Comparison of ENCODE assay signal across 8 cellular contexts in genomic region chr2:14631676-14632075, GRCh38. TPM values are rescaled to one million over a fixed set of nuclear protein-coding genes. Genes with fewer than 3 reads are reported as not detected.
A peak's percentile ranks its signal among the peaks of the same experiment; 100 is the strongest.
DNase-seq lines count a peak whose midpoint lies in the region; TF ChIP-seq lines count a peak whose summit lies in the region.
"Had no signal": no experiment of that assay in that cellular context is flagged by ENCODE, and none has a peak within 500 bp of the region (broad histone marks: within the 10 kb centered on the region; RNA-seq: fewer than 3 reads in every experiment).

No MANE protein-coding gene starts in this region.

- peak overlapping the region; percentile 63 for H3K9ac ChIP-seq in mucosa of stomach (ENCODE audit: low read length)
- no peak overlapping the region for H3K9ac ChIP-seq in stomach smooth muscle (ENCODE audit: low read length in 2 of 2)

- H3K4me3 Mint-ChIP-seq in endothelial cell (ENCODE audit: unreplicated experiment), result peak overlapping the region; percentile 85
- no peak overlapping the region for H3K4me3 Mint-ChIP-seq in activated T-helper 1 cell treated with anti-CD3 and anti-CD28 coated beads, Interleukin-12 subunit alpha, Interleukin-12 subunit beta, Interleukin-2, Interleukin-4 antibody, amounts not matched to agents 30 ng/mL and 10 ng/mL and 1 ng/mL, durations not matched to agents 14 hours and 24 hours and 36 hours

- H3K27ac ChIP-seq in Peyer's patch (peak overlapping the region in 3 of 4 donors; percentile 67 to 93 (median 89)), stomach smooth muscle (ENCODE audit: low read length) (no peak overlapping the region)
- H3K27ac ChIP-seq: brain microvascular endothelial cell had no signal

- no peaks in the 10 kb centered on the region for H3K27me3 ChIP-seq in Peyer's patch
- H3K27me3 ChIP-seq in mucosa of stomach (ENCODE audit: control insufficient read depth, insufficient read depth, low read length), result peaks cover 10% of the 10 kb centered on the region
- peaks cover 4 to 7% of the 10 kb centered on the region in 2 donors for H3K27me3 ChIP-seq in stomach smooth muscle (ENCODE audit: control insufficient read depth in 1 of 2, insufficient read depth in 2 of 2, low read length in 2 of 2)

- TF ChIP-seq CTCF in Peyer's patch (IDR thresholded peaks at IDR 0.05), result no peak
- TF ChIP-seq CTCF in endothelial cell (IDR thresholded peaks at IDR 0.05; ENCODE audit: unreplicated experiment), result no peak

- no peaks in the 10 kb centered on the region for H3K4me1 ChIP-seq in Peyer's patch
- peaks cover 46% of the 10 kb centered on the region for H3K4me1 ChIP-seq in mucosa of stomach (ENCODE audit: control insufficient read depth, insufficient read depth, low read length)
- peaks cover 29% of the 10 kb centered on the region for H3K4me1 ChIP-seq in stomach smooth muscle (ENCODE audit: control insufficient read depth, insufficient read depth, low read length)

- H3K36me3 ChIP-seq in Peyer's patch (no peaks in the 10 kb centered on the region), mucosa of stomach (ENCODE audit: control insufficient read depth, insufficient read depth, low read length) (no peaks in the 10 kb centered on the region), stomach smooth muscle (ENCODE audit: control insufficient read depth in 2 of 2, insufficient read depth in 2 of 2, low read length in 2 of 2) (no peaks in the 10 kb centered on the region)
- H3K36me3 ChIP-seq: brain microvascular endothelial cell had no signal

- H3K36me3 Mint-ChIP-seq in endothelial cell (ENCODE audit: low read depth, unreplicated experiment), result no peaks in the 10 kb centered on the region
- no peaks in the 10 kb centered on the region for H3K36me3 Mint-ChIP-seq in activated T-helper 1 cell treated with anti-CD3 and anti-CD28 coated beads, Interleukin-12 subunit alpha, Interleukin-12 subunit beta, Interleukin-2, Interleukin-4 antibody, amounts not matched to agents 30 ng/mL and 10 ng/mL and 1 ng/mL, durations not matched to agents 14 hours and 24 hours and 36 hours (ENCODE audit: low read depth)

- H3K4me1 Mint-ChIP-seq in endothelial cell (ENCODE audit: unreplicated experiment), result peaks cover 35% of the 10 kb centered on the region
- H3K4me1 Mint-ChIP-seq in activated T-helper 1 cell treated with anti-CD3 and anti-CD28 coated beads, Interleukin-12 subunit alpha, Interleukin-12 subunit beta, Interleukin-2, Interleukin-4 antibody, amounts not matched to agents 30 ng/mL and 10 ng/mL and 1 ng/mL, durations not matched to agents 14 hours and 24 hours and 36 hours (ENCODE audit: low read depth), result peaks cover 5% of the 10 kb centered on the region

- DNase-seq in Peyer's patch, result no peak
- no peak for DNase-seq in endothelial cell (ENCODE audit: low spot score)
- DNase-seq in activated CD4-positive, alpha-beta T cell treated with anti-CD3 and anti-CD28 coated beads for 48 hours, result no peak
- DNase-seq in activated T-helper 1 cell treated with anti-CD3 and anti-CD28 coated beads, Interleukin-12 subunit alpha, Interleukin-12 subunit beta, Interleukin-2, Interleukin-4 antibody, amounts not matched to agents 30 ng/mL and 10 ng/mL and 1 ng/mL, durations not matched to agents 14 hours and 24 hours and 36 hours (ENCODE audit: low spot score), result no peak
- DNase-seq in D341Med (ENCODE audit: low spot score), result no peak

- H3K4me3 ChIP-seq in Peyer's patch (peak overlapping the region in 2 of 4 donors; percentile 66 to 79), mucosa of stomach (ENCODE audit: low read length) (peak overlapping the region; percentile 37), stomach smooth muscle (ENCODE audit: low read length in 2 of 2) (peak overlapping the region; percentile 50 to 83)

- no peak for TF ChIP-seq POLR2A in Peyer's patch (IDR thresholded peaks at IDR 0.05)

- intact Hi-C loops in activated T-helper 1 cell treated with anti-CD3 and anti-CD28 coated beads, Interleukin-12 subunit alpha, Interleukin-12 subunit beta, Interleukin-2, Interleukin-4 antibody, amounts not matched to agents 30 ng/mL and 10 ng/mL and 1 ng/mL, durations not matched to agents 14 hours and 24 hours and 36 hours (cut with micrococcal nuclease), result no loop called here

- H3K9me3 Mint-ChIP-seq in endothelial cell (ENCODE audit: unreplicated experiment), result no peaks in the 10 kb centered on the region
- H3K9me3 Mint-ChIP-seq in activated T-helper 1 cell treated with anti-CD3 and anti-CD28 coated beads, Interleukin-12 subunit alpha, Interleukin-12 subunit beta, Interleukin-2, Interleukin-4 antibody, amounts not matched to agents 30 ng/mL and 10 ng/mL and 1 ng/mL, durations not matched to agents 14 hours and 24 hours and 36 hours, result no peaks in the 10 kb centered on the region

- no peak overlapping the region for H3K27ac Mint-ChIP-seq in endothelial cell (ENCODE audit: unreplicated experiment)
- no peak overlapping the region for H3K27ac Mint-ChIP-seq in activated T-helper 1 cell treated with anti-CD3 and anti-CD28 coated beads, Interleukin-12 subunit alpha, Interleukin-12 subunit beta, Interleukin-2, Interleukin-4 antibody, amounts not matched to agents 30 ng/mL and 10 ng/mL and 1 ng/mL, durations not matched to agents 14 hours and 24 hours and 36 hours

- H3K9me3 ChIP-seq in Peyer's patch, result no peaks in the 10 kb centered on the region
- no peaks in the 10 kb centered on the region for H3K9me3 ChIP-seq in mucosa of stomach (ENCODE audit: control insufficient read depth, low read length)
- H3K9me3 ChIP-seq in stomach smooth muscle (ENCODE audit: control insufficient read depth in 2 of 2, low read length in 2 of 2), result no peaks in the 10 kb centered on the region

- H3K27me3 Mint-ChIP-seq in endothelial cell (ENCODE audit: unreplicated experiment), result peaks cover 10% of the 10 kb centered on the region
- peaks cover 38% of the 10 kb centered on the region for H3K27me3 Mint-ChIP-seq in activated T-helper 1 cell treated with anti-CD3 and anti-CD28 coated beads, Interleukin-12 subunit alpha, Interleukin-12 subunit beta, Interleukin-2, Interleukin-4 antibody, amounts not matched to agents 30 ng/mL and 10 ng/mL and 1 ng/mL, durations not matched to agents 14 hours and 24 hours and 36 hours (ENCODE audit: insufficient read depth)

RNA-seq across cellular contexts. Expression of gene LRATD1, which starts 0.8 kb away (rescaled TPM):
- total RNA-seq in Peyer's patch (100 to 1,000 TPM in 1 of 4 donors, 10 to 100 TPM in 3; 31.4 to 152 (median 79.7) TPM), endothelial cell (ENCODE audit: unreplicated experiment) (37.6 TPM)
- total RNA-seq in activated T-helper 1 cell treated with anti-CD3 and anti-CD28 coated beads, Interleukin-12 subunit alpha, Interleukin-12 subunit beta, Interleukin-2, Interleukin-4 antibody, amounts not matched to agents 30 ng/mL and 10 ng/mL and 1 ng/mL, durations not matched to agents 14 hours and 24 hours and 36 hours, result not detected in 2 replicates

Comparison
In these comparisons a context has a peak if more than half of its experiments do, and no peak if none do; other contexts are left out.
1. RNA of gene LRATD1, which starts 0.8 kb away (total RNA-seq): 31.4 to 152 TPM in Peyer's patch and 37.6 TPM in endothelial cell (single experiment); not detected in activated T-helper 1 cell treated with anti-CD3 and anti-CD28 coated beads, Interleukin-12 subunit alpha, Interleukin-12 subunit beta, Interleukin-2, Interleukin-4 antibody, amounts not matched to agents 30 ng/mL and 10 ng/mL and 1 ng/mL, durations not matched to agents 14 hours and 24 hours and 36 hours; every median in the first group is over 10 times any median in the second.